In the genomic region with DNA sequence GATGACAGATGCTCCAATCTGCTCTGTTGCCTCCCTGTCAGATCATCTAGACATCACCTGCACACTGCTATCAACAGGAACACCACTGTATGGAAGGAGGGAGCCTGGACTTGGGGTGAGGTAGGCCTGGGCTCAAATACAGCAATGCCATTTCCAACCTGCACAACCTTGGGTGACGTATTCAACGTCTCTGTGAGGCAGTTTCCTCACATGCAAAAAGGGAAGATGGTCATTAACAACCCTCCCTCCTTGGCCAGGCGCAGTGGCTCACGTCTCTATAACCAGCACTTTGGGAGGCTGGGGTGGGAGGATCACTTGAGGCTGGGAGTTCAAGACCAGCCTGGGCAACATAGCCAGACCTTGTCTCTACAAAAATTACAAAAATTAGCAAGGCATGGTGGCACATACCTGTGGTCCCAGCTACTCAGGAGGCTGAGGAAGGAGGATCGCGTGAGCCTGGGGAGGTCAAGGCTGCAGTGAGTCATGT, we compare ENCODE assay signal across 8 cellular contexts. TPM values are rescaled to one million over a fixed set of nuclear protein-coding genes. Genes with fewer than 3 reads are reported as not detected.
DNase-seq lines count a peak whose midpoint lies in the region; ATAC-seq and TF ChIP-seq lines count a peak whose summit lies in the region.

No MANE protein-coding gene starts in this region.

- H3K79me2 ChIP-seq in OCI-LY7 (ENCODE audit: insufficient read depth, low read depth, low read length) = no peaks in the 10 kb centered on the region

- no peaks in the 10 kb centered on the region for H3K9me2 ChIP-seq in OCI-LY7 (ENCODE audit: insufficient read depth, low read length)

- H3K9ac ChIP-seq in stomach smooth muscle (ENCODE audit: low read length in 2 of 2) = no peak overlapping the region

- H3K27me3 ChIP-seq in right cardiac atrium (ENCODE audit: control insufficient read depth, insufficient read depth) (no peaks in the 10 kb centered on the region), stomach smooth muscle (ENCODE audit: control insufficient read depth in 1 of 2, insufficient read depth in 2 of 2, low read length in 2 of 2) (no peaks in the 10 kb centered on the region), aorta (ENCODE audit: control insufficient read depth in 1 of 2, insufficient read depth in 2 of 2, low read length in 1 of 2) (no peaks in the 10 kb centered on the region)

- 84% methylated on average over 6 of the region's 6 CpGs for WGBS in right cardiac atrium
- 90 to 97% methylated on average over 6 of the region's 6 CpGs for WGBS in aorta, 2 donors

- H3K4me3 ChIP-seq in right cardiac atrium (ENCODE audit: low read length) = no peak overlapping the region
- peak overlapping the region in 1 of 2 donors; percentile 40 for H3K4me3 ChIP-seq in stomach smooth muscle (ENCODE audit: low read length in 2 of 2)
- H3K4me3 ChIP-seq in aorta (ENCODE audit: low read length in 2 of 2) = no peak overlapping the region
- no peak overlapping the region for H3K4me3 ChIP-seq in OCI-LY7 (ENCODE audit: low read depth, low read length, poor library complexity, severe bottlenecking)

- POLR2A ChIA-PET in activated CD8-positive, alpha-beta T cell treated with anti-CD3 and anti-CD28 coated beads for 36 hours (lab: Charles Lee) = interaction anchor here (0.6 to 3.4 kb wide), 5 partner anchors 9 to 79 kb away, joined by 3 to 15 read pairs (median 5); partner anchors contain the start of gene XRCC1
- POLR2A ChIA-PET in OCI-LY7 (lab: Charles Lee) = no interaction called here

- H3K9me3 Mint-ChIP-seq in activated T-cell treated with anti-CD3 and anti-CD28 coated beads, Interleukin-2, amount 50 U/mL, for 4 hours = no peaks in the 10 kb centered on the region
- H3K9me3 Mint-ChIP-seq in activated CD8-positive, alpha-beta T cell treated with anti-CD3 and anti-CD28 coated beads for 36 hours = peaks cover 3% of the 10 kb centered on the region

- peak overlapping the region; percentile 1 for H3K4me3 Mint-ChIP-seq in activated T-cell treated with anti-CD3 and anti-CD28 coated beads, Interleukin-2, amount 50 U/mL, for 4 hours
- H3K4me3 Mint-ChIP-seq in activated CD8-positive, alpha-beta T cell treated with anti-CD3 and anti-CD28 coated beads for 36 hours = peak overlapping the region; percentile 50

- no peaks in the 10 kb centered on the region for H4K20me1 ChIP-seq in OCI-LY7 (ENCODE audit: insufficient read depth, low read length)

- peaks cover 15% of the 10 kb centered on the region for H3K36me3 Mint-ChIP-seq in activated T-cell treated with anti-CD3 and anti-CD28 coated beads, Interleukin-2, amount 50 U/mL, for 4 hours (ENCODE audit: insufficient read depth)
- H3K36me3 Mint-ChIP-seq in activated CD8-positive, alpha-beta T cell treated with anti-CD3 and anti-CD28 coated beads for 36 hours (ENCODE audit: low read depth) = peaks cover 37% of the 10 kb centered on the region

- peaks cover 2% of the 10 kb centered on the region for H3K4me1 ChIP-seq in right cardiac atrium (ENCODE audit: control insufficient read depth, insufficient read depth, low read length)
- peaks cover 18% of the 10 kb centered on the region for H3K4me1 ChIP-seq in stomach smooth muscle (ENCODE audit: control insufficient read depth, insufficient read depth, low read length)
- no peaks in the 10 kb centered on the region for H3K4me1 ChIP-seq in aorta (ENCODE audit: control insufficient read depth in 1 of 2, insufficient read depth in 2 of 2, low read length in 2 of 2)
- H3K4me1 ChIP-seq in OCI-LY7 (ENCODE audit: insufficient read depth, low read length, poor library complexity, severe bottlenecking) = peaks cover 8% of the 10 kb centered on the region

- BruUV-seq in OCI-LY7 (replicated peaks; lab: Mats Ljungman, UMichigan) = no TSS peak

- no peak overlapping the region; the same call in 1 of the 2 replicates for H3K4me2 ChIP-seq in OCI-LY7 (ENCODE audit: low read length)

- ATAC-seq in activated T-cell treated with anti-CD3 and anti-CD28 coated beads, Interleukin-2, amount 50 U/mL, for 4 hours = peak in 1 of 2 donors; percentile 4
- ATAC-seq in activated CD8-positive, alpha-beta T cell treated with anti-CD3 and anti-CD28 coated beads for 36 hours = no peak
- ATAC-seq in right cardiac atrium = peak; percentile 9
- no peak for ATAC-seq in aorta (ENCODE audit: low FRiP score)
- no peak for ATAC-seq in omental fat pad (ENCODE audit: low FRiP score)

- H3K9me3 ChIP-seq in right cardiac atrium (ENCODE audit: control insufficient read depth, low read length) (no peaks in the 10 kb centered on the region), stomach smooth muscle (ENCODE audit: control insufficient read depth in 2 of 2, low read length in 2 of 2) (no peaks in the 10 kb centered on the region), aorta (ENCODE audit: control insufficient read depth, low read length) (no peaks in the 10 kb centered on the region), OCI-LY7 (ENCODE audit: low read length) (no peaks in the 10 kb centered on the region)

- H3K36me3 ChIP-seq in stomach smooth muscle (ENCODE audit: control insufficient read depth in 2 of 2, insufficient read depth in 2 of 2, low read length in 2 of 2) (peaks cover 11 to 13% of the 10 kb centered on the region in 2 donors), aorta (ENCODE audit: control insufficient read depth in 1 of 2, insufficient read depth in 2 of 2, low read length in 1 of 2) (no peaks in the 10 kb centered on the region), OCI-LY7 (ENCODE audit: insufficient read depth, low read length) (peaks cover 48% of the 10 kb centered on the region)

- H3K27ac ChIP-seq in right cardiac atrium (ENCODE audit: low read length) (no peak overlapping the region), stomach smooth muscle (ENCODE audit: low read length) (peak overlapping the region; percentile 62), aorta (ENCODE audit: low read depth in 1 of 2, low read length in 2 of 2) (peak overlapping the region in 1 of 2 donors; percentile 55), OCI-LY7 (ENCODE audit: low read depth, low read length, poor library complexity, severe bottlenecking) (no peak overlapping the region)

- CTCF ChIA-PET in activated CD8-positive, alpha-beta T cell treated with anti-CD3 and anti-CD28 coated beads for 36 hours (lab: Charles Lee) = interaction anchor here (1.7 kb wide), 1 partner anchor 32 kb away, joined by 5 read pairs; no protein-coding TSS in a partner anchor
- CTCF ChIA-PET in OCI-LY7 (lab: Charles Lee; ENCODE audit: unreplicated experiment) = no interaction called here

- intact Hi-C loops in activated CD8-positive, alpha-beta T cell treated with anti-CD3 and anti-CD28 coated beads for 36 hours (cut with micrococcal nuclease) = loop anchor here (5.0 kb wide), 1 partner anchor 35 kb away; the partner anchor contains the start of genes IRGQ and ZNF576
- intact Hi-C loops in right cardiac atrium (cut with DNase I) (no loop called here), aorta (cut with DNase I) (no loop called here), OCI-LY7 (cut with micrococcal nuclease; ENCODE audit: unreplicated experiment) (no loop called here)

- peaks cover 49% of the 10 kb centered on the region for H3K4me1 Mint-ChIP-seq in activated T-cell treated with anti-CD3 and anti-CD28 coated beads, Interleukin-2, amount 50 U/mL, for 4 hours (ENCODE audit: low read depth)
- peaks cover 50% of the 10 kb centered on the region for H3K4me1 Mint-ChIP-seq in activated CD8-positive, alpha-beta T cell treated with anti-CD3 and anti-CD28 coated beads for 36 hours (ENCODE audit: low read depth)

- H3K27ac Mint-ChIP-seq in activated CD8-positive, alpha-beta T cell treated with anti-CD3 and anti-CD28 coated beads for 36 hours = peak overlapping the region; percentile 97

- H3K27me3 Mint-ChIP-seq in activated T-cell treated with anti-CD3 and anti-CD28 coated beads, Interleukin-2, amount 50 U/mL, for 4 hours (ENCODE audit: low read depth) = no peaks in the 10 kb centered on the region
- H3K27me3 Mint-ChIP-seq in activated CD8-positive, alpha-beta T cell treated with anti-CD3 and anti-CD28 coated beads for 36 hours = no peaks in the 10 kb centered on the region

- DNase-seq in activated T-cell treated with anti-CD3 and anti-CD28 coated beads, Interleukin-2, amount 50 U/mL, for 4 hours = no peak
- no peak for DNase-seq in activated T-cell treated with anti-CD3 and anti-CD28 coated beads for 4 hours
- no peak for DNase-seq in activated CD8-positive, alpha-beta T cell treated with anti-CD3 and anti-CD28 coated beads for 36 hours
- DNase-seq in right cardiac atrium = no peak
- no peak for DNase-seq in aorta
- no peak for DNase-seq in omental fat pad (ENCODE audit: low spot score)
- DNase-seq in OCI-LY7 (ENCODE audit: low spot score) = no peak

- TF ChIP-seq CTCF in activated CD8-positive, alpha-beta T cell treated with anti-CD3 and anti-CD28 coated beads for 36 hours (IDR thresholded peaks at IDR 0.05) = no peak
- TF ChIP-seq CTCF in omental fat pad (IDR thresholded peaks at IDR 0.05) = no peak
- TF ChIP-seq CTCF in OCI-LY7 (conservative IDR thresholded peaks at IDR 0.05; ENCODE audit: low read length) = no peak

- H2AFZ ChIP-seq in OCI-LY7 (ENCODE audit: low read length) = no peak overlapping the region

RNA-seq across cellular contexts. Expression of gene XRCC1, which starts 13.1 kb away (rescaled TPM):
- 10 to 100 TPM; 21.0 to 24.2 (median 23.1) TPM for total RNA-seq in activated T-cell treated with anti-CD3 and anti-CD28 coated beads, Interleukin-2, amount 50 U/mL, for 4 hours
- total RNA-seq in activated CD8-positive, alpha-beta T cell treated with anti-CD3 and anti-CD28 coated beads for 36 hours = 10 to 100 TPM; 29.4 to 32.4 TPM
- total RNA-seq in right cardiac atrium (10 to 100 TPM; 13.5 to 17.1 (median 15.6) TPM), aorta (10 to 100 TPM; 22.3 to 30.2 TPM), omental fat pad (10 to 100 TPM; 13.0 to 24.1 (median 15.8) TPM), OCI-LY7 (2022) (27.2 and 33.7 TPM in 2 replicates)
- polyA plus RNA-seq in right cardiac atrium (11.2 TPM), aorta (10 to 100 TPM; 12.1 to 27.2 TPM)
- 28.7 and 35.9 TPM in 2 replicates for total RNA-seq in OCI-LY7 (2014; rRNA removed; shearing (Covaris generic))

RNA-seq across cellular contexts. Expression of gene PINLYP, which starts 13.3 kb away (rescaled TPM):
- 1 to 10 TPM; 1.3 to 2.5 (median 2.2) TPM for total RNA-seq in activated T-cell treated with anti-CD3 and anti-CD28 coated beads, Interleukin-2, amount 50 U/mL, for 4 hours
- 10 to 100 TPM in 1 of 2 experiments, 1 to 10 TPM in 1; 9.7 to 12.3 TPM for total RNA-seq in activated CD8-positive, alpha-beta T cell treated with anti-CD3 and anti-CD28 coated beads for 36 hours
- total RNA-seq in right cardiac atrium (1 to 10 TPM; 3.8 to 6.8 (median 4.9) TPM), aorta (10 to 100 TPM in 1 of 2 donors, 1 to 10 TPM in 1; 8.2 to 10.1 TPM), omental fat pad (10 to 100 TPM in 2 of 4 donors, 1 to 10 TPM in 2; 3.8 to 18.4 (median 8.6) TPM), OCI-LY7 (2022) (0.40 and 0.81 TPM in 2 replicates)
- polyA plus RNA-seq in right cardiac atrium (9.8 TPM), aorta (10 to 100 TPM; 20.8 to 22.9 TPM)
- total RNA-seq in OCI-LY7 (2014; rRNA removed; shearing (Covaris generic)) = 4.9 and 11.5 TPM in 2 replicates

RNA-seq across cellular contexts. Expression of gene ZNF575, which starts 29.3 kb away (rescaled TPM):
- 1 to 10 TPM; 1.6 to 3.0 (median 2.0) TPM for total RNA-seq in activated T-cell treated with anti-CD3 and anti-CD28 coated beads, Interleukin-2, amount 50 U/mL, for 4 hours
- total RNA-seq in activated CD8-positive, alpha-beta T cell treated with anti-CD3 and anti-CD28 coated beads for 36 hours = 1 to 10 TPM; 1.2 to 2.0 TPM
- 1 to 10 TPM; 1.4 to 3.2 (median 2.4) TPM for total RNA-seq in right cardiac atrium
- 0.97 TPM for polyA plus RNA-seq in right cardiac atrium
- total RNA-seq in aorta = 1 to 10 TPM; 1.7 to 4.6 TPM
- polyA plus RNA-seq in aorta = 1 to 10 TPM in 1 of 2 donors, under 1 TPM in 1; 0.63 to 1.6 TPM
- total RNA-seq in omental fat pad = under 1 TPM in 1 of 4 donors, not detected in 3; 0.47 TPM
- not detected in 2 replicates for total RNA-seq in OCI-LY7 (2014; rRNA removed; shearing (Covaris generic))
- 2.0 and 2.7 TPM in 2 replicates for total RNA-seq in OCI-LY7 (2022)

RNA-seq across cellular contexts. Expression of gene IRGQ, which starts 33.7 kb away (rescaled TPM):
- total RNA-seq in activated T-cell treated with anti-CD3 and anti-CD28 coated beads, Interleukin-2, amount 50 U/mL, for 4 hours = 10 to 100 TPM; 31.7 to 38.2 (median 33.5) TPM
- total RNA-seq in activated CD8-positive, alpha-beta T cell treated with anti-CD3 and anti-CD28 coated beads for 36 hours = 10 to 100 TPM; 17.1 to 17.9 TPM
- total RNA-seq in right cardiac atrium = 10 to 100 TPM; 19.4 to 29.2 (median 24.7) TPM
- polyA plus RNA-seq in right cardiac atrium = 9.4 TPM
- 10 to 100 TPM; 20.3 to 25.5 TPM for total RNA-seq in aorta
- polyA plus RNA-seq in aorta = 1 to 10 TPM; 4.3 to 7.2 TPM
- total RNA-seq in omental fat pad = 10 to 100 TPM; 14.4 to 24.0 (median 17.6) TPM
- total RNA-seq in OCI-LY7 (2014; rRNA removed; shearing (Covaris generic)) = 6.4 and 23.0 TPM in 2 replicates
- total RNA-seq in OCI-LY7 (2022) = 15.1 and 15.3 TPM in 2 replicates

RNA-seq across cellular contexts. Expression of gene ZNF576, which starts 34.1 kb away (rescaled TPM):
- total RNA-seq in activated T-cell treated with anti-CD3 and anti-CD28 coated beads, Interleukin-2, amount 50 U/mL, for 4 hours = 10 to 100 TPM; 16.6 to 22.3 (median 18.5) TPM
- 10 to 100 TPM in 1 of 2 experiments, 1 to 10 TPM in 1; 8.8 to 12.2 TPM for total RNA-seq in activated CD8-positive, alpha-beta T cell treated with anti-CD3 and anti-CD28 coated beads for 36 hours
- total RNA-seq in right cardiac atrium (10 to 100 TPM; 11.5 to 15.4 (median 13.0) TPM), aorta (10 to 100 TPM; 12.0 to 14.5 TPM), omental fat pad (10 to 100 TPM; 12.3 to 15.0 (median 13.3) TPM), OCI-LY7 (2022) (14.5 and 17.8 TPM in 2 replicates)
- polyA plus RNA-seq in right cardiac atrium (11.6 TPM), aorta (10 to 100 TPM; 11.4 to 15.7 TPM)
- total RNA-seq in OCI-LY7 (2014; rRNA removed; shearing (Covaris generic)) = 11.6 and 20.2 TPM in 2 replicates

Comparison
In these comparisons a context has a peak if more than half of its experiments do, and no peak if none do; other contexts are left out.
1. ATAC-seq: peak in right cardiac atrium (2 of 2); none in activated CD8-positive, alpha-beta T cell treated with anti-CD3 and anti-CD28 coated beads for 36 hours (single experiment), aorta (single experiment) and omental fat pad (single experiment).